1 cellular context compared by ENCODE assay signal in genomic region chr14:21269252-21270046, GRCh38.
TF ChIP-seq lines count a peak whose summit lies in the region.

HNRNPC (minus strand) TSS chr14:21269442; CDS start chr14:21234193, 35,249 bp downstream.

TF ChIP-seq in HepG2, 621 proteins besides CTCF, POLR2A, EP300 and RAD21 (continued from another document and continues in another):
- TF ChIP-seq ZBTB49 (CRISPR knock-in tag; IDR thresholded peaks at IDR 0.05; ENCODE audit: borderline replicate concordance) = 0 out of 2 replicates have a peak, but pooled peaks have one; percentile 49
- peak; percentile 99 for TF ChIP-seq POLR2AphosphoS5 (IDR thresholded peaks at IDR 0.05; ENCODE audit: low read depth, low read length)
- TF ChIP-seq ZNF33B (CRISPR knock-in tag; IDR thresholded peaks at IDR 0.05) = peak; percentile 48; the same call in 1 of the 2 replicates
- peak; percentile 86; the same call in 1 of the 2 replicates for TF ChIP-seq SMAD9 (CRISPR knock-in tag; IDR thresholded peaks at IDR 0.05)
- TF ChIP-seq YEATS2 (CRISPR knock-in tag; IDR thresholded peaks at IDR 0.05; ENCODE audit: borderline replicate concordance) = peak; percentile 100
- TF ChIP-seq SMARCE1 (IDR thresholded peaks at IDR 0.05; ENCODE audit: borderline replicate concordance) = no peak
- no peak for TF ChIP-seq IRF1 (CRISPR knock-in tag; IDR thresholded peaks at IDR 0.05; ENCODE audit: low read depth)
- peak; percentile 90 for TF ChIP-seq CEBPB (IDR thresholded peaks at IDR 0.05; ENCODE audit: borderline replicate concordance, low read depth, low read length)
- TF ChIP-seq U2AF2 (IDR thresholded peaks at IDR 0.05; ENCODE audit: low read depth, low read length) = no peak
- no peak for TF ChIP-seq MAFK (conservative IDR thresholded peaks at IDR 0.05 in 1 of 2, IDR thresholded peaks at IDR 0.05 in 1 of 2; ENCODE audit: low read length in 2 of 2)
- peak; percentile 83; the same call in 1 of the 2 replicates for TF ChIP-seq GTF2F1 (IDR thresholded peaks at IDR 0.05; ENCODE audit: low read length)
- TF ChIP-seq CC2D1A (CRISPR knock-in tag; IDR thresholded peaks at IDR 0.05) = peak; percentile 80; the same call in 1 of the 2 replicates
- no peak; the same call in none of the 2 replicates for TF ChIP-seq SIN3A (IDR thresholded peaks at IDR 0.05; ENCODE audit: borderline replicate concordance, low read depth, low read length)
- peak; percentile 99 for TF ChIP-seq DRAP1 (CRISPR knock-in tag; IDR thresholded peaks at IDR 0.05)
- no peak for TF ChIP-seq JARID2 (CRISPR knock-in tag; IDR thresholded peaks at IDR 0.05; ENCODE audit: insufficient replicate concordance)
- no peak for TF ChIP-seq ZNF775 (CRISPR knock-in tag; IDR thresholded peaks at IDR 0.05; ENCODE audit: borderline replicate concordance)
- no peak for TF ChIP-seq PREB (CRISPR knock-in tag; IDR thresholded peaks at IDR 0.05)
- TF ChIP-seq ATF2 (CRISPR knock-in tag; IDR thresholded peaks at IDR 0.05) = peak; percentile 56
- 0 out of 2 replicates have a peak, but pooled peaks have one; percentile 1 for TF ChIP-seq ZBTB26 (CRISPR knock-in tag; IDR thresholded peaks at IDR 0.05; ENCODE audit: borderline replicate concordance)
- no peak for TF ChIP-seq GLI4 (CRISPR knock-in tag; IDR thresholded peaks at IDR 0.05; ENCODE audit: borderline replicate concordance)
- TF ChIP-seq PHF20 (CRISPR knock-in tag; IDR thresholded peaks at IDR 0.05) = peak; percentile 91
- TF ChIP-seq PHB2 (IDR thresholded peaks at IDR 0.05; ENCODE audit: partially characterized antibody) = no peak
- 0 out of 2 replicates have a peak, but pooled peaks have one; percentile 75 for TF ChIP-seq ZSCAN20 (CRISPR knock-in tag; IDR thresholded peaks at IDR 0.05; ENCODE audit: borderline replicate concordance)
- TF ChIP-seq TFDP1 (CRISPR knock-in tag; IDR thresholded peaks at IDR 0.05; ENCODE audit: borderline replicate concordance) = peak; percentile 86
- no peak; the same call in 1 of the 2 replicates for TF ChIP-seq LBX2 (CRISPR knock-in tag; IDR thresholded peaks at IDR 0.05; ENCODE audit: borderline replicate concordance)
- TF ChIP-seq SETDB1 (CRISPR knock-in tag; IDR thresholded peaks at IDR 0.05; ENCODE audit: borderline replicate concordance) = no peak
- TF ChIP-seq NR2F6 (IDR thresholded peaks at IDR 0.05) = no peak
- no peak for TF ChIP-seq NR2F6 (CRISPR knock-in tag; IDR thresholded peaks at IDR 0.05)
- TF ChIP-seq ZSCAN21 (CRISPR knock-in tag; IDR thresholded peaks at IDR 0.05; ENCODE audit: borderline replicate concordance) = peak; percentile 52; the same call in 1 of the 2 replicates
- peak; percentile 85; the same call in 1 of the 2 replicates for TF ChIP-seq FOXC1 (CRISPR knock-in tag; IDR thresholded peaks at IDR 0.05; ENCODE audit: borderline replicate concordance)
- peak; percentile 99 for TF ChIP-seq GABPB1 (CRISPR knock-in tag; IDR thresholded peaks at IDR 0.05)
- no peak for TF ChIP-seq ATF4 (CRISPR knock-in tag; IDR thresholded peaks at IDR 0.05)
- peak; percentile 93; the same call in 1 of the 2 replicates for TF ChIP-seq KIAA2018 (CRISPR knock-in tag; IDR thresholded peaks at IDR 0.05; ENCODE audit: borderline replicate concordance)
- peak; percentile 99 for TF ChIP-seq CEBPZ (IDR thresholded peaks at IDR 0.05; ENCODE audit: low read length)
